In the genomic region with DNA sequence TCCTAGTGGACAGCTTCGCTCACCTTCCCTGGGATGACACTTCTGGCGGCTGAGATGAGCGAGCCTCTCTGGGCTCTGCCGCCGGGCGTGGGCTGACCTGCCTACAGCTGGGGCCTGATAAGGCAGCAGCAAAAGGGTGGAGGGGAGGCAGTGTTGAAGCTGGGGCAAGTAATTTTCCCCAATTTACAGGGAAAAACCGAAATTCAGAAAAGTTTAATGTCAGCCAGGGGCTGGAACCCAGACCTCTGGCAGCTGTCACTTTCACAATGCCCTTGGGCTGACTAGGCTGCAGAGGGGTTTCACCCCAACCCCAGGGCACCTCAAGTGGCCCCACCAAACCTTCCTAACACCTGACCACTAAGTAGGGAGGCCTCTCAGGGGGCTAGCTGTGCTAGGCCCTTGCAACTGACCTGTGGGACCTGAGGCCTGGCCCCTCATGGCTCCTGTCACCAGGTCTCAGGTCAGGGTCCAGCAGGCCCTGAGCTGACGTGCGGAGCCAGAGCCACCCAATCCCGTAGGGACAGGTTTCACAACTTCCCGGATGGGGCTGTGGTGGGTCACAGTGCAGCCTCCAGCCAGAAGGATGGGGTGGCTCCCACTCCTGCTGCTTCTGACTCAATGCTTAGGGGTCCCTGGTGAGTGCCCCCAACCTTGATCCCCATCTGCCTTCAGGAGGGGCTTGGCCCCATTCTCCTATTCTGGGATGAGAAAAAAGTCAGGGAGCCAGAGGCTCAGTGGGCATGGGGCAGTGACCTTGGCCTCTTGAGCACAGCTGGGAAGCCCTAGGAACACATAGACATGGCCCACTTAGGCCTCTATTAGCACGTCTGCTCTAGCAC, we compare ENCODE assay signal across 1 cellular context.
TF ChIP-seq lines count a peak whose summit lies in the region.

No MANE protein-coding gene starts in this region.

TF ChIP-seq in HepG2, 621 proteins besides CTCF, POLR2A, EP300 and RAD21 (continued from another document and continues in another):
- TF ChIP-seq, protein P1, sequence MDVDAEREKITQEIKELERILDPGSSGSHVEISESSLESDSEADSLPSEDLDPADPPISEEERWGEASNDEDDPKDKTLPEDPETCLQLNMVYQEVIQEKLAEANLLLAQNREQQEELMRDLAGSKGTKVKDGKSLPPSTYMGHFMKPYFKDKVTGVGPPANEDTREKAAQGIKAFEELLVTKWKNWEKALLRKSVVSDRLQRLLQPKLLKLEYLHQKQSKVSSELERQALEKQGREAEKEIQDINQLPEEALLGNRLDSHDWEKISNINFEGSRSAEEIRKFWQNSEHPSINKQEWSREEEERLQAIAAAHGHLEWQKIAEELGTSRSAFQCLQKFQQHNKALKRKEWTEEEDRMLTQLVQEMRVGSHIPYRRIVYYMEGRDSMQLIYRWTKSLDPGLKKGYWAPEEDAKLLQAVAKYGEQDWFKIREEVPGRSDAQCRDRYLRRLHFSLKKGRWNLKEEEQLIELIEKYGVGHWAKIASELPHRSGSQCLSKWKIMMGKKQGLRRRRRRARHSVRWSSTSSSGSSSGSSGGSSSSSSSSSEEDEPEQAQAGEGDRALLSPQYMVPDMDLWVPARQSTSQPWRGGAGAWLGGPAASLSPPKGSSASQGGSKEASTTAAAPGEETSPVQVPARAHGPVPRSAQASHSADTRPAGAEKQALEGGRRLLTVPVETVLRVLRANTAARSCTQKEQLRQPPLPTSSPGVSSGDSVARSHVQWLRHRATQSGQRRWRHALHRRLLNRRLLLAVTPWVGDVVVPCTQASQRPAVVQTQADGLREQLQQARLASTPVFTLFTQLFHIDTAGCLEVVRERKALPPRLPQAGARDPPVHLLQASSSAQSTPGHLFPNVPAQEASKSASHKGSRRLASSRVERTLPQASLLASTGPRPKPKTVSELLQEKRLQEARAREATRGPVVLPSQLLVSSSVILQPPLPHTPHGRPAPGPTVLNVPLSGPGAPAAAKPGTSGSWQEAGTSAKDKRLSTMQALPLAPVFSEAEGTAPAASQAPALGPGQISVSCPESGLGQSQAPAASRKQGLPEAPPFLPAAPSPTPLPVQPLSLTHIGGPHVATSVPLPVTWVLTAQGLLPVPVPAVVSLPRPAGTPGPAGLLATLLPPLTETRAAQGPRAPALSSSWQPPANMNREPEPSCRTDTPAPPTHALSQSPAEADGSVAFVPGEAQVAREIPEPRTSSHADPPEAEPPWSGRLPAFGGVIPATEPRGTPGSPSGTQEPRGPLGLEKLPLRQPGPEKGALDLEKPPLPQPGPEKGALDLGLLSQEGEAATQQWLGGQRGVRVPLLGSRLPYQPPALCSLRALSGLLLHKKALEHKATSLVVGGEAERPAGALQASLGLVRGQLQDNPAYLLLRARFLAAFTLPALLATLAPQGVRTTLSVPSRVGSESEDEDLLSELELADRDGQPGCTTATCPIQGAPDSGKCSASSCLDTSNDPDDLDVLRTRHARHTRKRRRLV (CRISPR knock-in tag; IDR thresholded peaks at IDR 0.05) = peak; percentile 96
- TF ChIP-seq ZNF335 (CRISPR knock-in tag; IDR thresholded peaks at IDR 0.05) (peak; percentile 81), MZF1 (CRISPR knock-in tag; IDR thresholded peaks at IDR 0.05; ENCODE audit: borderline replicate concordance) (peak; percentile 91; the same call in 1 of the 2 replicates), GLI4 (CRISPR knock-in tag; IDR thresholded peaks at IDR 0.05; ENCODE audit: borderline replicate concordance) (peak; percentile 84; the same call in 1 of the 2 replicates), GPN1 (CRISPR knock-in tag; IDR thresholded peaks at IDR 0.05; ENCODE audit: borderline replicate concordance) (0 out of 2 replicates have a peak, but pooled peaks have one; percentile 73), HMG20B (CRISPR knock-in tag; conservative IDR thresholded peaks at IDR 0.05) (peak; percentile 75), SP2 (CRISPR knock-in tag; IDR thresholded peaks at IDR 0.05) (peak; percentile 52; the same call in 1 of the 2 replicates), EED (CRISPR knock-in tag; IDR thresholded peaks at IDR 0.05) (peak; percentile 95), KDM6A (CRISPR knock-in tag; IDR thresholded peaks at IDR 0.05; ENCODE audit: low read depth) (peak; percentile 98), ZFAT (CRISPR knock-in tag; conservative IDR thresholded peaks at IDR 0.05) (peak; percentile 43), GATA4 (IDR thresholded peaks at IDR 0.05; ENCODE audit: borderline replicate concordance, low read depth) (peak; percentile 86), BCL6 (CRISPR knock-in tag; IDR thresholded peaks at IDR 0.05) (peak; percentile 69), ZNF792 (CRISPR knock-in tag; IDR thresholded peaks at IDR 0.05) (peak; percentile 98), PAWR (CRISPR knock-in tag; IDR thresholded peaks at IDR 0.05; ENCODE audit: borderline replicate concordance) (peak; percentile 22; the same call in 1 of the 2 replicates), ZNF883 (CRISPR knock-in tag; IDR thresholded peaks at IDR 0.05; ENCODE audit: not compliant biosample characterization) (peak; percentile 79), ZSCAN20 (CRISPR knock-in tag; IDR thresholded peaks at IDR 0.05; ENCODE audit: borderline replicate concordance) (0 out of 2 replicates have a peak, but pooled peaks have one; percentile 79), ZNF766 (CRISPR knock-in tag; IDR thresholded peaks at IDR 0.05; ENCODE audit: borderline replicate concordance) (peak; percentile 91; the same call in 1 of the 2 replicates), POLR2AphosphoS5 (IDR thresholded peaks at IDR 0.05; ENCODE audit: low read depth, low read length) (peak; percentile 96), STAT6 (CRISPR knock-in tag; IDR thresholded peaks at IDR 0.05; ENCODE audit: borderline replicate concordance) (peak; percentile 88; the same call in 1 of the 2 replicates), ZNF317 (CRISPR knock-in tag; IDR thresholded peaks at IDR 0.05) (peak; percentile 67; the same call in 1 of the 2 replicates), ZC3H4 (CRISPR knock-in tag; IDR thresholded peaks at IDR 0.05; ENCODE audit: borderline replicate concordance) (peak; percentile 90), POGK (CRISPR knock-in tag; conservative IDR thresholded peaks at IDR 0.05) (peak; percentile 42; the same call in 1 of the 2 replicates), ZNF720 (CRISPR knock-in tag; IDR thresholded peaks at IDR 0.05) (peak; percentile 81; the same call in 1 of the 2 replicates), RERE (CRISPR knock-in tag; IDR thresholded peaks at IDR 0.05; ENCODE audit: low read depth) (0 out of 2 replicates have a peak, but pooled peaks have one; percentile 60), MXD4 (CRISPR knock-in tag; IDR thresholded peaks at IDR 0.05) (peak; percentile 94; the same call in 1 of the 2 replicates), DBP (CRISPR knock-in tag; IDR thresholded peaks at IDR 0.05; ENCODE audit: not compliant biosample characterization) (peak; percentile 96), ZNF652 (CRISPR knock-in tag; IDR thresholded peaks at IDR 0.05; ENCODE audit: borderline replicate concordance, low read depth) (peak; percentile 41; the same call in 1 of the 2 replicates), NFATC3 (CRISPR knock-in tag; IDR thresholded peaks at IDR 0.05) (0 out of 2 replicates have a peak, but pooled peaks have one; percentile 85), ATF4 (CRISPR knock-in tag; IDR thresholded peaks at IDR 0.05) (peak in 1 of 2 experiments; percentile 26; a peak in 2 of 4 replicates), POGZ (CRISPR knock-in tag; IDR thresholded peaks at IDR 0.05) (peak; percentile 46; the same call in 1 of the 2 replicates), ZNF12 (CRISPR knock-in tag; IDR thresholded peaks at IDR 0.05) (peak; percentile 67; the same call in 1 of the 2 replicates), HMG20A (CRISPR knock-in tag; IDR thresholded peaks at IDR 0.05; ENCODE audit: borderline replicate concordance) (peak; percentile 87)
- TF ChIP-seq, protein P2, sequence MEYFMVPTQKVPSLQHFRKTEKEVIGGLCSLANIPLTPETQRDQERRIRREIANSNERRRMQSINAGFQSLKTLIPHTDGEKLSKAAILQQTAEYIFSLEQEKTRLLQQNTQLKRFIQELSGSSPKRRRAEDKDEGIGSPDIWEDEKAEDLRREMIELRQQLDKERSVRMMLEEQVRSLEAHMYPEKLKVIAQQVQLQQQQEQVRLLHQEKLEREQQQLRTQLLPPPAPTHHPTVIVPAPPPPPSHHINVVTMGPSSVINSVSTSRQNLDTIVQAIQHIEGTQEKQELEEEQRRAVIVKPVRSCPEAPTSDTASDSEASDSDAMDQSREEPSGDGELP (IDR thresholded peaks at IDR 0.05; ENCODE audit: borderline replicate concordance, low read depth) = peak; percentile 89
- TF ChIP-seq, protein P3, sequence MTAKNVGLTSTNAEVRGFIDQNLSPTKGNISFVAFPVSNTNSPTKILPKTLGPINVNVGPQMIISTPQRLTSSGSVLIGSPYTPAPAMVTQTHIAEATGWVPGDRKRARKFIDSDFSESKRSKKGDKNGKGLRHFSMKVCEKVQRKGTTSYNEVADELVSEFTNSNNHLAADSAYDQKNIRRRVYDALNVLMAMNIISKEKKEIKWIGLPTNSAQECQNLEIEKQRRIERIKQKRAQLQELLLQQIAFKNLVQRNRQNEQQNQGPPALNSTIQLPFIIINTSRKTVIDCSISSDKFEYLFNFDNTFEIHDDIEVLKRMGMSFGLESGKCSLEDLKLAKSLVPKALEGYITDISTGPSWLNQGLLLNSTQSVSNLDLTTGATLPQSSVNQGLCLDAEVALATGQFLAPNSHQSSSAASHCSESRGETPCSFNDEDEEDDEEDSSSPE (CRISPR knock-in tag; IDR thresholded peaks at IDR 0.05) = peak; percentile 81
